19 cellular contexts compared by ENCODE assay signal in genomic region chr12:2689879-2690278, GRCh38.
DNase-seq lines count a peak whose midpoint lies in the region; ATAC-seq and TF ChIP-seq lines count a peak whose summit lies in the region.
"Had no signal": no experiment of that assay in that cellular context is flagged by ENCODE, and none has a peak within 500 bp of the region (broad histone marks: within the 10 kb centered on the region; RNA-seq: fewer than 3 reads in every experiment).

No MANE protein-coding gene starts in this region.

- intact Hi-C loops in activated CD4-positive, alpha-beta memory T cell treated with anti-CD3 and anti-CD28 coated beads for 36 hours (cut with micrococcal nuclease), result loop anchor here (5.0 kb wide), 1 partner anchor 303 kb away; no protein-coding TSS in a partner anchor
- intact Hi-C loops in transverse colon (cut with DNase I; ENCODE audit: low total_unique reads), result no loop called here

- TF ChIP-seq EP300 in transverse colon (IDR thresholded peaks at IDR 0.05; ENCODE audit: low read depth), result no peak

- no peaks in the 10 kb centered on the region for H3K27me3 ChIP-seq in transverse colon
- H3K27me3 ChIP-seq: right lobe of liver had no signal

- H3K27ac Mint-ChIP-seq in activated CD4-positive, alpha-beta memory T cell treated with anti-CD3 and anti-CD28 coated beads, Interleukin-2, amount 10 ng/mL, durations not matched to agents 7 days and 5 days, result no peak overlapping the region
- no peak overlapping the region for H3K27ac Mint-ChIP-seq in activated CD4-positive, alpha-beta memory T cell treated with anti-CD3 and anti-CD28 coated beads for 36 hours
- H3K27ac Mint-ChIP-seq in WTC11 (no peak overlapping the region), glutamatergic neuron (ENCODE audit: unreplicated experiment) (no peak overlapping the region)
- no peak overlapping the region for H3K27ac Mint-ChIP-seq in stimulated activated memory B cell treated with anti-CD40 and anti-IgM and Interleukin-4, amounts not matched to agents 10 μg/mL and 1 μg/mL and 100 μg/mL, for 72 hours

- no peaks in the 10 kb centered on the region for H3K36me3 Mint-ChIP-seq in activated CD4-positive, alpha-beta memory T cell treated with anti-CD3 and anti-CD28 coated beads, Interleukin-2, amount 10 ng/mL, durations not matched to agents 7 days and 5 days (ENCODE audit: low read depth)
- no peaks in the 10 kb centered on the region for H3K36me3 Mint-ChIP-seq in activated CD4-positive, alpha-beta memory T cell treated with anti-CD3 and anti-CD28 coated beads for 36 hours
- H3K36me3 Mint-ChIP-seq in WTC11 (no peaks in the 10 kb centered on the region), glutamatergic neuron (ENCODE audit: unreplicated experiment) (no peaks in the 10 kb centered on the region)
- no peaks in the 10 kb centered on the region for H3K36me3 Mint-ChIP-seq in stimulated activated memory B cell treated with anti-CD40 and anti-IgM and Interleukin-4, amounts not matched to agents 10 μg/mL and 1 μg/mL and 100 μg/mL, for 72 hours

- TF ChIP-seq POLR2A in transverse colon (IDR thresholded peaks at IDR 0.05), result no peak

- no peaks in the 10 kb centered on the region for H3K9me3 ChIP-seq in transverse colon
- H3K9me3 ChIP-seq: Caco-2, gastrocnemius medialis, right lobe of liver, tibial nerve had no signal

- H3K4me1 Mint-ChIP-seq in activated CD4-positive, alpha-beta memory T cell treated with anti-CD3 and anti-CD28 coated beads, Interleukin-2, amount 10 ng/mL, durations not matched to agents 7 days and 5 days, result peaks cover 29% of the 10 kb centered on the region
- H3K4me1 Mint-ChIP-seq in activated CD4-positive, alpha-beta memory T cell treated with anti-CD3 and anti-CD28 coated beads for 36 hours (ENCODE audit: low read depth), result peaks cover 19% of the 10 kb centered on the region
- peaks cover 27% of the 10 kb centered on the region for H3K4me1 Mint-ChIP-seq in WTC11
- H3K4me1 Mint-ChIP-seq in glutamatergic neuron (ENCODE audit: low read depth, unreplicated experiment), result peaks cover 9% of the 10 kb centered on the region
- peaks cover 17% of the 10 kb centered on the region for H3K4me1 Mint-ChIP-seq in stimulated activated memory B cell treated with anti-CD40 and anti-IgM and Interleukin-4, amounts not matched to agents 10 μg/mL and 1 μg/mL and 100 μg/mL, for 72 hours

- H3K4me3 ChIP-seq in transverse colon, result no peak overlapping the region
- H3K4me3 ChIP-seq: gastrocnemius medialis, right lobe of liver had no signal

- peaks cover 15% of the 10 kb centered on the region for H3K27me3 Mint-ChIP-seq in activated CD4-positive, alpha-beta memory T cell treated with anti-CD3 and anti-CD28 coated beads, Interleukin-2, amount 10 ng/mL, durations not matched to agents 7 days and 5 days
- peaks cover under 1% of the 10 kb centered on the region for H3K27me3 Mint-ChIP-seq in activated CD4-positive, alpha-beta memory T cell treated with anti-CD3 and anti-CD28 coated beads for 36 hours
- peaks cover 19% of the 10 kb centered on the region for H3K27me3 Mint-ChIP-seq in WTC11 (ENCODE audit: low read depth)
- H3K27me3 Mint-ChIP-seq in glutamatergic neuron (ENCODE audit: unreplicated experiment), result peaks cover 6% of the 10 kb centered on the region
- H3K27me3 Mint-ChIP-seq in stimulated activated memory B cell treated with anti-CD40 and anti-IgM and Interleukin-4, amounts not matched to agents 10 μg/mL and 1 μg/mL and 100 μg/mL, for 72 hours, result peaks cover 50% of the 10 kb centered on the region

- in situ Hi-C loops in transverse colon (cut with MboI; ENCODE audit: low pct_ligation_motif_present in 1 of 4, low pct_unique_long_range_greater_than_20kb in 1 of 4, low sequenced_read_pairs in 3 of 4), result loop anchor here in 1 of 4 donors (10.0 kb wide), 1 partner anchor 95 kb away; no protein-coding TSS in a partner anchor

- TF ChIP-seq CTCF in WTC11 (IDR thresholded peaks at IDR 0.05), result no peak
- no peak for TF ChIP-seq CTCF in glutamatergic neuron (IDR thresholded peaks at IDR 0.05; ENCODE audit: partially characterized antibody, unreplicated experiment)
- no peak for TF ChIP-seq CTCF in transverse colon (IDR thresholded peaks at IDR 0.05)

- POLR2A ChIA-PET in activated CD4-positive, alpha-beta memory T cell treated with anti-CD3 and anti-CD28 coated beads, Interleukin-2, amount 10 ng/mL, durations not matched to agents 7 days and 5 days (lab: Charles Lee), result interaction anchor here (0.7 to 2.4 kb wide), 3 partner anchors 106 to 523 kb away, joined by 3 to 16 read pairs (median 5); partner anchors contain the start of gene ITFG2
- POLR2A ChIA-PET in activated CD4-positive, alpha-beta memory T cell treated with anti-CD3 and anti-CD28 coated beads for 36 hours (lab: Charles Lee), result no interaction called here
- POLR2A ChIA-PET in WTC11 (lab: Charles Lee), result no interaction called here

- CTCF ChIA-PET in activated CD4-positive, alpha-beta memory T cell treated with anti-CD3 and anti-CD28 coated beads, Interleukin-2, amount 10 ng/mL, durations not matched to agents 7 days and 5 days (lab: Charles Lee), result interaction anchor here (0.6 to 3.1 kb wide), 3 partner anchors 98 to 164 kb away, joined by 3 to 14 read pairs (median 4); partner anchors contain the start of gene ITFG2
- CTCF ChIA-PET in activated CD4-positive, alpha-beta memory T cell treated with anti-CD3 and anti-CD28 coated beads for 36 hours (lab: Charles Lee), result interaction anchor here (1.2 to 1.4 kb wide), 2 partner anchors 94 to 95 kb away, joined by 5 to 6 read pairs; no protein-coding TSS in a partner anchor
- CTCF ChIA-PET in WTC11 (lab: Charles Lee), result interaction anchor here (0.8 to 4.3 kb wide), 6 partner anchors 38 to 195 kb away, joined by 3 to 32 read pairs (median 6); no protein-coding TSS in a partner anchor

- no peaks in the 10 kb centered on the region for H3K36me3 ChIP-seq in transverse colon
- H3K36me3 ChIP-seq: gastrocnemius medialis, right lobe of liver had no signal

- DNase-seq in activated CD4-positive, alpha-beta memory T cell treated with anti-CD3 and anti-CD28 coated beads, Interleukin-2, amount 10 ng/mL, durations not matched to agents 7 days and 5 days, result no peak
- no peak for DNase-seq in activated CD4-positive, alpha-beta memory T cell treated with anti-CD3 and anti-CD28 coated beads for 36 hours
- no peak for DNase-seq in WTC11 (ENCODE audit: low spot score)
- DNase-seq in glutamatergic neuron, result no peak
- DNase-seq in HCEC 1CT, result no peak
- DNase-seq in transverse colon, result no peak
- DNase-seq: central memory CD4-positive, alpha-beta T cell; gastrocnemius medialis; mammary epithelial cell; NCI-H2227 treated with DMSO at 0.1 percent for 48 hours; nucleus accumbens; right lobe of liver; stimulated activated CD4-positive, alpha-beta T cell treated with anti-CD3 and anti-CD28 coated beads, Interleukin-1b, Interleukin-23, amount 100 ng/mL, for 48 hours; T-helper 9 cell had no signal

- no peaks in the 10 kb centered on the region for H3K9me3 Mint-ChIP-seq in activated CD4-positive, alpha-beta memory T cell treated with anti-CD3 and anti-CD28 coated beads, Interleukin-2, amount 10 ng/mL, durations not matched to agents 7 days and 5 days
- H3K9me3 Mint-ChIP-seq in activated CD4-positive, alpha-beta memory T cell treated with anti-CD3 and anti-CD28 coated beads for 36 hours, result no peaks in the 10 kb centered on the region
- H3K9me3 Mint-ChIP-seq in WTC11 (0 out of 2 replicates have a peak, but pooled peaks cover 3% of the 10 kb centered on the region), glutamatergic neuron (ENCODE audit: unreplicated experiment) (peaks cover 10% of the 10 kb centered on the region)
- H3K9me3 Mint-ChIP-seq in stimulated activated memory B cell treated with anti-CD40 and anti-IgM and Interleukin-4, amounts not matched to agents 10 μg/mL and 1 μg/mL and 100 μg/mL, for 72 hours, result no peaks in the 10 kb centered on the region

- H3K4me3 Mint-ChIP-seq in activated CD4-positive, alpha-beta memory T cell treated with anti-CD3 and anti-CD28 coated beads, Interleukin-2, amount 10 ng/mL, durations not matched to agents 7 days and 5 days, result peak overlapping the region; percentile 11
- no peak overlapping the region for H3K4me3 Mint-ChIP-seq in activated CD4-positive, alpha-beta memory T cell treated with anti-CD3 and anti-CD28 coated beads for 36 hours
- H3K4me3 Mint-ChIP-seq in WTC11 (peak overlapping the region; percentile 74; the same call in 1 of the 2 replicates), glutamatergic neuron (ENCODE audit: unreplicated experiment) (peak overlapping the region; percentile 17)
- H3K4me3 Mint-ChIP-seq in stimulated activated memory B cell treated with anti-CD40 and anti-IgM and Interleukin-4, amounts not matched to agents 10 μg/mL and 1 μg/mL and 100 μg/mL, for 72 hours, result peak overlapping the region; percentile 7

- no peak overlapping the region for H3K27ac ChIP-seq in transverse colon
- H3K27ac ChIP-seq: gastrocnemius medialis, right lobe of liver, tibial nerve had no signal

- H3K4me1 ChIP-seq in transverse colon, result peaks cover 0 to 14% (median 2%) of the 10 kb centered on the region in 4 donors
- H3K4me1 ChIP-seq: Caco-2, gastrocnemius medialis had no signal

- no peak for ATAC-seq in WTC11
- ATAC-seq in stimulated activated memory B cell treated with anti-CD40 and anti-IgM and Interleukin-4, amounts not matched to agents 10 μg/mL and 1 μg/mL and 100 μg/mL, for 72 hours, result no peak
- no peak for ATAC-seq in HG02642 (IDR thresholded peaks at IDR 0.05; ENCODE audit: poor library complexity, unreplicated experiment)
- ATAC-seq: gastrocnemius medialis, right lobe of liver, Right ventricle myocardium inferior had no signal

- 79% methylated on average over 8 of the region's 8 CpGs; no CpG with 5 or more reads in 1 of the 2 donors for WGBS in transverse colon (ENCODE audit: low coverage in 1 of 2), 2 donors

TF ChIP-seq in WTC11, 78 proteins besides CTCF, POLR2A, EP300 and RAD21 (continues in another document):
- TF ChIP-seq KAT7 (CRISPR knock-in tag; IDR thresholded peaks at IDR 0.05; ENCODE audit: borderline replicate concordance) (no peak), HMGXB4 (CRISPR knock-in tag; IDR thresholded peaks at IDR 0.05) (no peak), NFATC4 (CRISPR knock-in tag; IDR thresholded peaks at IDR 0.05) (no peak), TEAD1 (CRISPR knock-in tag; IDR thresholded peaks at IDR 0.05) (no peak), ZNF416 (CRISPR knock-in tag; IDR thresholded peaks at IDR 0.05) (no peak), NR1H2 (CRISPR knock-in tag; IDR thresholded peaks at IDR 0.05) (no peak)
